ENCODE assay signal across 17 cellular contexts in the genomic region with DNA sequence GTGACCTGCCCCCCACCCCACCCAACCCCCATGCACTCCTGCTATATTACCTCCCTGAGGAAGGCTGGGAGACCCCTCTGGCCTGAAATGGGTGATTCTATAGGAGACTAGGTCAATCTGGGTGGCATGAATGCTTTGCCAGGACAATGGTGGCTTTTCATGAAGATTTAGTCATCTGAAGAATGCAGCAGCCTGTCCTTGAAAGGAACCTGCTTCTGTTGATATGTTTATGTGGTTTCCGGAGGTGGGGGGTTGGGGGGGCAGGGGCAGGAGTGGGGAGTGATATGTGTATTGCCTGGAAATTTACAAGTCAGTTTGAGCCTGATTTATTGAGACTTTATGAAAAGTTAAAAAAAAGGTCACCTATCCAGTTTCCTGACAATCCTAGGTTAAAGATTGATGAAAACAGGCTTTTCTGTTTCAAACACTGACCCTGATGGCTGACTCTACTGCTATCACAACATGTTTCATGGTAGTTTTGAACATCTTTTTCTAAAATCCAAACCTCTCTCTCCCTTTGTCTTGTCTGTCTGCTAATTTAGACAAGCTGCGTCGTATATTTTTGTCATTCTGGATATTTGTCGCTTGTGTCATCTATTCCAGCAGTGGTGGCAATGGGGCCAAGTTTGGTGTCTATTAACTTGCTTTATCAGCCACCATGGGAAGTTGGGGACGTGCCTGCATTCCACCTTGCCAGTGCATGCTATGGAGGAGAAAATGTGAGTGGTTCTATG.
A peak's percentile ranks its signal among the peaks of the same experiment; 100 is the strongest.
DNase-seq lines count a peak whose midpoint lies in the region; ATAC-seq and TF ChIP-seq lines count a peak whose summit lies in the region.
"Had no signal": no experiment of that assay in that cellular context is flagged by ENCODE, and none has a peak within 500 bp of the region (broad histone marks: within the 10 kb centered on the region; RNA-seq: fewer than 3 reads in every experiment).

No MANE protein-coding gene starts in this region.

- H3K27me3 ChIP-seq in DND-41 (ENCODE audit: insufficient read depth, low read length, poor library complexity): no peaks in the 10 kb centered on the region
- H3K27me3 ChIP-seq in Loucy (ENCODE audit: insufficient read depth, low read length, poor library complexity, severe bottlenecking): no peaks in the 10 kb centered on the region
- no peaks in the 10 kb centered on the region for H3K27me3 ChIP-seq in mesendoderm (ENCODE audit: insufficient read depth, low read length, poor library complexity)
- H3K27me3 ChIP-seq in lower lobe of right lung (ENCODE audit: low read depth): no peaks in the 10 kb centered on the region
- H3K27me3 ChIP-seq in upper lobe of right lung: no peaks in the 10 kb centered on the region

- H4K20me1 ChIP-seq in DND-41 (ENCODE audit: insufficient read depth, low read length): no peaks in the 10 kb centered on the region
- no peaks in the 10 kb centered on the region for H4K20me1 ChIP-seq in Loucy (ENCODE audit: insufficient read depth, low read length, poor library complexity, severe bottlenecking)

- no peak overlapping the region for H2AK5ac ChIP-seq in mesendoderm (ENCODE audit: low read length)

- no CpG with 5 or more reads among the region's 5 CpGs for WGBS in mesendoderm (ENCODE audit: extremely low coverage, insufficient coverage, low lambda C conversion rate)

- H3K79me2 ChIP-seq in DND-41 (ENCODE audit: insufficient read depth, low read length) (no peaks in the 10 kb centered on the region), Loucy (ENCODE audit: insufficient read depth, low read length) (no peaks in the 10 kb centered on the region), mesendoderm (ENCODE audit: control insufficient read depth, insufficient read depth, low read length) (no peaks in the 10 kb centered on the region)

- H2BK120ac ChIP-seq in mesendoderm (ENCODE audit: low read depth, low read length): no peak overlapping the region

- H2BK5ac ChIP-seq in mesendoderm (ENCODE audit: low read length): no peak overlapping the region

- ATAC-seq in DND-41 (ENCODE audit: insufficient read depth, low read depth): peak; percentile 76
- ATAC-seq in lower lobe of right lung: no peak
- no peak for ATAC-seq in upper lobe of right lung
- no peak for ATAC-seq in HG03025 (IDR thresholded peaks at IDR 0.05; ENCODE audit: low FRiP score, unreplicated experiment)
- ATAC-seq in GM19452 (IDR thresholded peaks at IDR 0.05; ENCODE audit: unreplicated experiment): no peak
- ATAC-seq: K562 had no signal

- TF ChIP-seq CTCF in DND-41 (IDR thresholded peaks at IDR 0.05; ENCODE audit: borderline replicate concordance, extremely low read depth, low read length, poor library complexity, severe bottlenecking): no peak
- no peak for TF ChIP-seq CTCF in Loucy (conservative IDR thresholded peaks at IDR 0.05; ENCODE audit: low read length)
- TF ChIP-seq CTCF in choroid plexus epithelial cell (conservative IDR thresholded peaks at IDR 0.05; ENCODE audit: low read depth, low read length): no peak
- no peak for TF ChIP-seq CTCF in lower lobe of right lung (IDR thresholded peaks at IDR 0.05)
- no peak for TF ChIP-seq CTCF in upper lobe of right lung (IDR thresholded peaks at IDR 0.05)

- no peak overlapping the region for H3K4me2 ChIP-seq in DND-41 (ENCODE audit: insufficient read depth, low read length)
- peak overlapping the region; percentile 72 for H3K4me2 ChIP-seq in Loucy (ENCODE audit: low read depth, low read length, poor library complexity, severe bottlenecking)
- H3K4me2 ChIP-seq in mesendoderm (ENCODE audit: low read length): no peak overlapping the region

- peak; percentile 23 for DNase-seq in DND-41
- peak; percentile 8 for DNase-seq in choroid plexus epithelial cell (ENCODE audit: low read depth)
- DNase-seq in mesendoderm: peak; percentile 80
- no peak for DNase-seq in lower lobe of right lung
- DNase-seq in upper lobe of right lung: no peak
- DNase-seq: ACHN; activated CD4-positive, alpha-beta T cell treated with anti-CD3 and anti-CD28 coated beads, Interleukin-2, amount 50 U/mL, for 1 hour; activated T-cell treated with anti-CD3 and anti-CD28 coated beads, Interleukin-2, amount 50 U/mL, for 24 hours; COR-L47; NCI-H1105 treated with DMSO at 0.1 percent for 48 hours; retina; RPMI8226; stimulated activated CD4-positive, alpha-beta T cell treated with anti-CD3 and anti-CD28 coated beads, Interleukin-2, amount 100 ng/mL, for 24 hours had no signal

- H3K9me3 ChIP-seq in DND-41 (ENCODE audit: insufficient read depth, low read length, severe bottlenecking) (no peaks in the 10 kb centered on the region), Loucy (ENCODE audit: insufficient read depth, low read depth, low read length) (no peaks in the 10 kb centered on the region), lower lobe of right lung (no peaks in the 10 kb centered on the region), upper lobe of right lung (no peaks in the 10 kb centered on the region)

- H4K8ac ChIP-seq in mesendoderm (ENCODE audit: low read depth, low read length): no peak overlapping the region

- H3K9ac ChIP-seq in DND-41 (ENCODE audit: low read depth, low read length) (no peak overlapping the region), Loucy (ENCODE audit: low read depth, low read length, poor library complexity, severe bottlenecking) (peak overlapping the region; percentile 5), mesendoderm (ENCODE audit: low read length) (no peak overlapping the region)

- intact Hi-C loops in lower lobe of right lung (cut with DNase I) (no loop called here), upper lobe of right lung (cut with DNase I) (no loop called here)

- H2AFZ ChIP-seq in DND-41 (ENCODE audit: low read depth, low read length) (no peak overlapping the region), Loucy (ENCODE audit: low read length) (0 out of 2 replicates have a peak overlapping the region, but pooled peaks have one; percentile 1)

- H3K18ac ChIP-seq in mesendoderm (ENCODE audit: low read length): peak overlapping the region; percentile 44

- no peak overlapping the region for H3K23ac ChIP-seq in mesendoderm (ENCODE audit: low read length)

- H3K4me3 ChIP-seq in DND-41 (ENCODE audit: low read depth in 1 of 2, low read length in 2 of 2) (no peak overlapping the region), Loucy (ENCODE audit: low read length, poor library complexity, severe bottlenecking) (peak overlapping the region; percentile 54), choroid plexus epithelial cell (ENCODE audit: low read depth, low read length) (no peak overlapping the region), mesendoderm (ENCODE audit: low read length) (no peak overlapping the region), lower lobe of right lung (no peak overlapping the region), upper lobe of right lung (no peak overlapping the region)
- H3K4me3 ChIP-seq: K562 had no signal

- no peak overlapping the region for H4K5ac ChIP-seq in mesendoderm (ENCODE audit: low read length)

- H3K79me1 ChIP-seq in mesendoderm (ENCODE audit: low read length): no peaks in the 10 kb centered on the region

- no peak overlapping the region for H3K27ac ChIP-seq in DND-41 (ENCODE audit: low read length)
- H3K27ac ChIP-seq in mesendoderm (ENCODE audit: low read depth, low read length): peak overlapping the region; percentile 23
- no peak overlapping the region for H3K27ac ChIP-seq in lower lobe of right lung
- no peak overlapping the region for H3K27ac ChIP-seq in upper lobe of right lung

- H3F3A ChIP-seq in Loucy (ENCODE audit: low read depth): no peaks in the 10 kb centered on the region

- no peak overlapping the region for H3K4ac ChIP-seq in mesendoderm (ENCODE audit: low read depth, low read length)

- no peaks in the 10 kb centered on the region for H3K36me3 ChIP-seq in DND-41 (ENCODE audit: insufficient read depth, low read length)
- no peaks in the 10 kb centered on the region for H3K36me3 ChIP-seq in Loucy (ENCODE audit: insufficient read depth, low read length)
- H3K36me3 ChIP-seq in mesendoderm (ENCODE audit: control insufficient read depth, insufficient read depth, low read length): no peaks in the 10 kb centered on the region
- H3K36me3 ChIP-seq in lower lobe of right lung: no peaks in the 10 kb centered on the region
- H3K36me3 ChIP-seq in upper lobe of right lung: no peaks in the 10 kb centered on the region

- peaks cover 5% of the 10 kb centered on the region; the same call in 1 of the 2 replicates for H3K4me1 ChIP-seq in DND-41 (ENCODE audit: insufficient read depth, low read length)
- H3K4me1 ChIP-seq in Loucy (ENCODE audit: insufficient read depth, low read length, poor library complexity, severe bottlenecking): peaks cover 30% of the 10 kb centered on the region
- peaks cover 8% of the 10 kb centered on the region for H3K4me1 ChIP-seq in mesendoderm (ENCODE audit: control insufficient read depth, low read depth, low read length)
- H3K4me1 ChIP-seq in lower lobe of right lung: no peaks in the 10 kb centered on the region
- H3K4me1 ChIP-seq in upper lobe of right lung: no peaks in the 10 kb centered on the region

- H3K9me2 ChIP-seq in Loucy (replicated peaks; ENCODE audit: low read depth, low read length): no peaks in the 10 kb centered on the region

- H3K56ac ChIP-seq in mesendoderm (ENCODE audit: low read length): peak overlapping the region; percentile 5

- no peak overlapping the region for H2BK15ac ChIP-seq in mesendoderm (replicated peaks; ENCODE audit: low read depth)

Comparison
In these comparisons a context has a peak if more than half of its experiments do, and no peak if none do; other contexts are left out.
1. DNase-seq: peak in DND-41 (single experiment), choroid plexus epithelial cell (single experiment) and mesendoderm (single experiment); none in lower lobe of right lung (single experiment) and upper lobe of right lung (single experiment).